Comparison of ENCODE assay signal across 17 cellular contexts in the genomic region with DNA sequence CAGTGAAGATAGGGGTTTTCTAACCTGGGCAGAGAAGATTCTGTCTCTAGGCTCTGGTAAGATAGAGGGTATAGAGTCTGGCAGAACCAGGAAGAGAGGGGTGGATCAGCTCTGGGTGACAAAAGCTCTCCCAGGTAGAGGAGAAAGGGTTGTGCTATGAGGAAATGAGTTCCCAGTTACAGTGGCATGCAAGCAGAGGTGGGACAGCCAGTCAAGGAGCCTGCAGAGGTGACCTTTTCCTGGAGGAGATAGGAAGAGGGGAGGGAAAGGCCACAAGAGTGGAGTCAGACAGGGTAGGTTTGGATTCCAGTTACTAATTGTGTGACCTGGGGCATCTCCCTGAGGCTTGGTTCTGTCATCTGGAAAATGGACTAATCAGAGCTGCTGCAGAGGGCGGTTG. TPM values are rescaled to one million over a fixed set of nuclear protein-coding genes. Genes with fewer than 3 reads are reported as not detected.
"Had no signal": no experiment of that assay in that cellular context is flagged by ENCODE, and none has a peak within 500 bp of the region (broad histone marks: within the 10 kb centered on the region; RNA-seq: fewer than 3 reads in every experiment).

No MANE protein-coding gene starts in this region.

- H3K27ac ChIP-seq: parathyroid adenoma, testis had no signal

- ATAC-seq: activated CD4-positive, CD25-positive, alpha-beta regulatory T cell treated with anti-CD3 and anti-CD28 coated beads, Interleukin-2, amount 50 U/mL, for 24 hours; esophagus mucosa; left ventricle myocardium superior; stimulated activated naive CD8-positive, alpha-beta T cell treated with anti-CD3 and anti-CD28 coated beads, Interleukin-15, amount 100 ng/mL, for 72 hours had no signal

- H3K4me1 ChIP-seq: parathyroid adenoma had no signal

- H3K9ac ChIP-seq: parathyroid adenoma had no signal

- H3K9me3 Mint-ChIP-seq: activated T-helper 1 cell treated with anti-CD3 and anti-CD28 coated beads, Interleukin-12 subunit alpha, Interleukin-12 subunit beta, Interleukin-2, Interleukin-4 antibody, amounts not matched to agents 30 ng/mL and 10 ng/mL and 1 ng/mL, durations not matched to agents 14 hours and 24 hours and 36 hours; stimulated activated naive CD8-positive, alpha-beta T cell treated with anti-CD3 and anti-CD28 coated beads, Interleukin-15, amount 100 ng/mL, for 72 hours; T-helper 2 cell treated with Interferon-gamma antibody and Interleukin-4, amounts not matched to agents 5 μg/mL and 100 μg/mL, for 36 hours had no signal

- H3K9me3 ChIP-seq: testis had no signal

- H2AFZ ChIP-seq: parathyroid adenoma had no signal

- H3K27me3 ChIP-seq: testis had no signal

- H3K4me3 Mint-ChIP-seq: activated T-helper 1 cell treated with anti-CD3 and anti-CD28 coated beads, Interleukin-12 subunit alpha, Interleukin-12 subunit beta, Interleukin-2, Interleukin-4 antibody, amounts not matched to agents 30 ng/mL and 10 ng/mL and 1 ng/mL, durations not matched to agents 14 hours and 24 hours and 36 hours; stimulated activated naive CD8-positive, alpha-beta T cell treated with anti-CD3 and anti-CD28 coated beads, Interleukin-15, amount 100 ng/mL, for 72 hours; T-helper 2 cell treated with Interferon-gamma antibody and Interleukin-4, amounts not matched to agents 5 μg/mL and 100 μg/mL, for 36 hours had no signal

- DNase-seq: activated CD4-positive, alpha-beta T cell treated with anti-CD3 and anti-CD28 coated beads, Interleukin-2, amount 50 U/mL, for 1 hour; activated naive CD4-positive, alpha-beta T cell; left ventricle myocardium superior; mesenchymal stem cell; stimulated activated CD4-positive, alpha-beta T cell treated with anti-CD3 and anti-CD28 coated beads, Interleukin-1b, Interleukin-23, amount 100 ng/mL, for 48 hours; stimulated activated naive CD8-positive, alpha-beta T cell treated with anti-CD3 and anti-CD28 coated beads, Interleukin-15, amount 100 ng/mL, for 72 hours; testis had no signal

- H3K27me3 Mint-ChIP-seq: stimulated activated naive CD8-positive, alpha-beta T cell treated with anti-CD3 and anti-CD28 coated beads, Interleukin-15, amount 100 ng/mL, for 72 hours had no signal

- H3K27ac Mint-ChIP-seq: activated T-helper 1 cell treated with anti-CD3 and anti-CD28 coated beads, Interleukin-12 subunit alpha, Interleukin-12 subunit beta, Interleukin-2, Interleukin-4 antibody, amounts not matched to agents 30 ng/mL and 10 ng/mL and 1 ng/mL, durations not matched to agents 14 hours and 24 hours and 36 hours; stimulated activated naive CD8-positive, alpha-beta T cell treated with anti-CD3 and anti-CD28 coated beads, Interleukin-15, amount 100 ng/mL, for 72 hours; T-helper 2 cell treated with Interferon-gamma antibody and Interleukin-4, amounts not matched to agents 5 μg/mL and 100 μg/mL, for 36 hours had no signal

- H3K4me3 ChIP-seq: testis had no signal

- H3K79me2 ChIP-seq: parathyroid adenoma had no signal

RNA-seq across cellular contexts. Expression of a gene that starts 29.2 kb away (rescaled TPM):
- total RNA-seq: activated CD8-positive, alpha-beta memory T cell treated with anti-CD3 and anti-CD28 coated beads for 36 hours; activated T-helper 1 cell treated with anti-CD3 and anti-CD28 coated beads, Interleukin-12 subunit alpha, Interleukin-12 subunit beta, Interleukin-2, Interleukin-4 antibody, amounts not matched to agents 30 ng/mL and 10 ng/mL and 1 ng/mL, durations not matched to agents 14 hours and 24 hours and 36 hours; astrocyte; kidney; left ventricle myocardium superior; myocyte; urinary bladder had no signal

RNA-seq across cellular contexts. Expression of a gene that starts 39.2 kb away (rescaled TPM):
- total RNA-seq: activated CD8-positive, alpha-beta memory T cell treated with anti-CD3 and anti-CD28 coated beads for 36 hours; activated T-helper 1 cell treated with anti-CD3 and anti-CD28 coated beads, Interleukin-12 subunit alpha, Interleukin-12 subunit beta, Interleukin-2, Interleukin-4 antibody, amounts not matched to agents 30 ng/mL and 10 ng/mL and 1 ng/mL, durations not matched to agents 14 hours and 24 hours and 36 hours; esophagus mucosa; left ventricle myocardium superior; myocyte; urinary bladder had no signal
